19 cellular contexts compared by ENCODE assay signal in genomic region chr10:87713707-87714106, GRCh38.
"Had no signal": no experiment of that assay in that cellular context is flagged by ENCODE, and none has a peak within 500 bp of the region (broad histone marks: within the 10 kb centered on the region; RNA-seq: fewer than 3 reads in every experiment).

No MANE protein-coding gene starts in this region.

- H3K27me3 ChIP-seq: breast epithelium, sigmoid colon, stomach, suprapubic skin had no signal

- H3K9me3 ChIP-seq: breast epithelium, sigmoid colon, stomach, suprapubic skin had no signal

- H3K36me3 ChIP-seq: breast epithelium, sigmoid colon, stomach, suprapubic skin had no signal

- H3K4me3 Mint-ChIP-seq: activated naive CD4-positive, alpha-beta T cell treated with anti-CD3 and anti-CD28 coated beads, Interleukin-2, amount 50 U/mL, for 24 hours; endodermal cell; natural killer cell treated with Interleukin-12 subunit alpha and Interleukin-12 subunit beta and Interleukin-15 and Interleukin-18, amount 100 ng/mL, for 72 hours; stimulated activated memory B cell treated with anti-CD40 and anti-IgM and Interleukin-4, amounts not matched to agents 10 μg/mL and 1 μg/mL and 100 μg/mL, for 72 hours had no signal

- H3K27ac Mint-ChIP-seq: activated naive CD4-positive, alpha-beta T cell treated with anti-CD3 and anti-CD28 coated beads, Interleukin-2, amount 50 U/mL, for 24 hours; endodermal cell; natural killer cell treated with Interleukin-12 subunit alpha and Interleukin-12 subunit beta and Interleukin-15 and Interleukin-18, amount 100 ng/mL, for 72 hours; stimulated activated memory B cell treated with anti-CD40 and anti-IgM and Interleukin-4, amounts not matched to agents 10 μg/mL and 1 μg/mL and 100 μg/mL, for 72 hours had no signal

- H3K27ac ChIP-seq: breast epithelium, coronary artery, epithelial cell of prostate, suprapubic skin had no signal

- H3K4me3 ChIP-seq: breast epithelium, coronary artery, sigmoid colon, smooth muscle cell, stomach, suprapubic skin had no signal

- H3K27me3 Mint-ChIP-seq: activated naive CD4-positive, alpha-beta T cell treated with anti-CD3 and anti-CD28 coated beads, Interleukin-2, amount 50 U/mL, for 24 hours; stimulated activated memory B cell treated with anti-CD40 and anti-IgM and Interleukin-4, amounts not matched to agents 10 μg/mL and 1 μg/mL and 100 μg/mL, for 72 hours had no signal

- H3K4me1 Mint-ChIP-seq: activated naive CD4-positive, alpha-beta T cell treated with anti-CD3 and anti-CD28 coated beads, Interleukin-2, amount 50 U/mL, for 24 hours; endodermal cell had no signal

- ATAC-seq: natural killer cell treated with Interleukin-12 subunit alpha and Interleukin-12 subunit beta and Interleukin-15 and Interleukin-18, amount 100 ng/mL, for 72 hours; stimulated activated memory B cell treated with anti-CD40 and anti-IgM and Interleukin-4, amounts not matched to agents 10 μg/mL and 1 μg/mL and 100 μg/mL, for 72 hours had no signal

- H3K36me3 Mint-ChIP-seq: activated naive CD4-positive, alpha-beta T cell treated with anti-CD3 and anti-CD28 coated beads, Interleukin-2, amount 50 U/mL, for 24 hours; natural killer cell treated with Interleukin-12 subunit alpha and Interleukin-12 subunit beta and Interleukin-15 and Interleukin-18, amount 100 ng/mL, for 72 hours; stimulated activated memory B cell treated with anti-CD40 and anti-IgM and Interleukin-4, amounts not matched to agents 10 μg/mL and 1 μg/mL and 100 μg/mL, for 72 hours had no signal

- H3K9me3 Mint-ChIP-seq: activated naive CD4-positive, alpha-beta T cell treated with anti-CD3 and anti-CD28 coated beads, Interleukin-2, amount 50 U/mL, for 24 hours; endodermal cell; natural killer cell treated with Interleukin-12 subunit alpha and Interleukin-12 subunit beta and Interleukin-15 and Interleukin-18, amount 100 ng/mL, for 72 hours; stimulated activated memory B cell treated with anti-CD40 and anti-IgM and Interleukin-4, amounts not matched to agents 10 μg/mL and 1 μg/mL and 100 μg/mL, for 72 hours had no signal

- DNase-seq: activated gamma-delta T cell treated with Interleukin-2 at 50 U/mL for 16 hours; activated T-cell treated with anti-CD3 and anti-CD28 coated beads, Interleukin-2, amount 50 U/mL, for 1 hour; cerebellar nuclear complex; endodermal cell; kidney; midbrain; sigmoid colon; stimulated activated CD4-positive, alpha-beta T cell treated with anti-CD3 and anti-CD28 coated beads, Interleukin-15, amount 100 ng/mL, for 24 hours; stomach; T-helper 1 cell; trophoblast cell had no signal

- H3K4me1 ChIP-seq: breast epithelium had no signal
